ENCODE assay signal across 10 cellular contexts in genomic region chr10:109899578-109900355, GRCh38. TPM values are rescaled to one million over a fixed set of nuclear protein-coding genes. Genes with fewer than 3 reads are reported as not detected.
DNase-seq lines count a peak whose midpoint lies in the region; ATAC-seq and TF ChIP-seq lines count a peak whose summit lies in the region.
"Had no signal": no experiment of that assay in that cellular context is flagged by ENCODE, and none has a peak within 500 bp of the region (broad histone marks: within the 10 kb centered on the region; RNA-seq: fewer than 3 reads in every experiment).

No MANE protein-coding gene starts in this region.

- peaks cover 46 to 70% (median 57%) of the 10 kb centered on the region in 4 donors for H3K4me1 Mint-ChIP-seq in naive thymus-derived CD8-positive, alpha-beta T cell

- POLR2A ChIA-PET in naive thymus-derived CD8-positive, alpha-beta T cell (lab: Charles Lee) = no interaction called here

- H3K4me3 ChIP-seq in Peyer's patch (no peak overlapping the region), liver (ENCODE audit: low read depth in 1 of 3, low read length in 3 of 3) (no peak overlapping the region), stomach smooth muscle (ENCODE audit: low read length in 2 of 2) (no peak overlapping the region)
- H3K4me3 ChIP-seq: K562 had no signal

- no peaks in the 10 kb centered on the region for H3K27me3 Mint-ChIP-seq in naive thymus-derived CD8-positive, alpha-beta T cell

- TF ChIP-seq POLR2A in Peyer's patch (IDR thresholded peaks at IDR 0.05) = no peak

- no peak overlapping the region for H3K4me3 Mint-ChIP-seq in naive thymus-derived CD8-positive, alpha-beta T cell

- H3K27ac ChIP-seq in Peyer's patch (peak overlapping the region in 3 of 4 donors; percentile 45 to 77 (median 57)), cingulate gyrus (ENCODE audit: low read depth, low read length) (peak overlapping the region; percentile 30), liver (ENCODE audit: low read depth in 1 of 2, low read length in 2 of 2) (peak overlapping the region; percentile 37 to 59), stomach smooth muscle (ENCODE audit: low read length) (peak overlapping the region; percentile 58)
- H3K27ac ChIP-seq: VCaP had no signal

- no peak for ATAC-seq in GM21723 (IDR thresholded peaks at IDR 0.05; ENCODE audit: unreplicated experiment)
- no peak for ATAC-seq in naive thymus-derived CD8-positive, alpha-beta T cell
- ATAC-seq: K562 had no signal

- TF ChIP-seq RAD21 in liver (IDR thresholded peaks at IDR 0.05) = no peak

- H3K27me3 ChIP-seq in Peyer's patch (no peaks in the 10 kb centered on the region), liver (ENCODE audit: control insufficient read depth in 4 of 4, insufficient read depth in 4 of 4, low read length in 3 of 4) (no peaks in the 10 kb centered on the region), stomach smooth muscle (ENCODE audit: control insufficient read depth in 1 of 2, insufficient read depth in 2 of 2, low read length in 2 of 2) (no peaks in the 10 kb centered on the region)

- no peaks in the 10 kb centered on the region for H3K9me3 Mint-ChIP-seq in naive thymus-derived CD8-positive, alpha-beta T cell

- 64% methylated on average over 8 of the region's 8 CpGs for WGBS in liver

- TF ChIP-seq CTCF in Peyer's patch (IDR thresholded peaks at IDR 0.05) (no peak), liver (IDR thresholded peaks at IDR 0.05; ENCODE audit: low read depth, low read length, missing input control) (no peak)

- peak in 1 of 3 donors; percentile 59 for DNase-seq in Peyer's patch
- no peak for DNase-seq in cortex of kidney (lab: John Stamatoyannopoulos, UW)
- no peak for DNase-seq in anterior cingulate cortex (lab: John Stamatoyannopoulos, UW)
- no peak for DNase-seq in naive thymus-derived CD8-positive, alpha-beta T cell

- H3K36me3 ChIP-seq in Peyer's patch (no peaks in the 10 kb centered on the region), liver (ENCODE audit: control insufficient read depth in 4 of 4, insufficient read depth in 3 of 4, low read depth in 1 of 4, low read length in 3 of 4) (peaks cover 0 to 2% (median 0%) of the 10 kb centered on the region in 4 donors), stomach smooth muscle (ENCODE audit: control insufficient read depth in 2 of 2, insufficient read depth in 2 of 2, low read length in 2 of 2) (peaks cover 2 to 3% of the 10 kb centered on the region in 2 donors)

- no peak overlapping the region for H3K9ac ChIP-seq in liver (ENCODE audit: low read depth in 1 of 2, low read length in 2 of 2)
- H3K9ac ChIP-seq in stomach smooth muscle (ENCODE audit: low read length in 2 of 2) = peak overlapping the region in 1 of 2 donors; percentile 5

- H3K4me1 ChIP-seq in Peyer's patch (peaks cover 0 to 70% (median 12%) of the 10 kb centered on the region in 4 donors), liver (ENCODE audit: control insufficient read depth in 4 of 4, insufficient read depth in 4 of 4, low read length in 3 of 4) (peaks cover 3 to 18% (median 11%) of the 10 kb centered on the region in 4 donors), stomach smooth muscle (ENCODE audit: control insufficient read depth, insufficient read depth, low read length) (peaks cover 40% of the 10 kb centered on the region)

- peaks cover 0 to 56% (median 35%) of the 10 kb centered on the region in 3 donors for H3K36me3 Mint-ChIP-seq in naive thymus-derived CD8-positive, alpha-beta T cell

- peak overlapping the region in 4 of 10 donors; percentile 14 to 79 (median 50) for H3K27ac Mint-ChIP-seq in naive thymus-derived CD8-positive, alpha-beta T cell

- no peaks in the 10 kb centered on the region for H3K9me3 ChIP-seq in Peyer's patch
- H3K9me3 ChIP-seq in liver (ENCODE audit: control insufficient read depth in 4 of 4, low read length in 3 of 4) = no peaks in the 10 kb centered on the region
- no peaks in the 10 kb centered on the region for H3K9me3 ChIP-seq in stomach smooth muscle (ENCODE audit: control insufficient read depth in 2 of 2, low read length in 2 of 2)

TF ChIP-seq in liver, 16 proteins besides CTCF, POLR2A, EP300 and RAD21:
- TF ChIP-seq JUND (IDR thresholded peaks at IDR 0.05) (peak; percentile 68 to 75), HNF4A (conservative IDR thresholded peaks at IDR 0.05) (peak in 1 of 2 donors; percentile 15), FOXA2 (IDR thresholded peaks at IDR 0.05) (peak; percentile 54), ZBTB33 (IDR thresholded peaks at IDR 0.05) (no peak), RXRA (IDR thresholded peaks at IDR 0.05) (peak in 1 of 2 donors; percentile 54), EGR1 (IDR thresholded peaks at IDR 0.05; ENCODE audit: low read depth in 2 of 2) (no peak)

RNA-seq across cellular contexts. Expression of gene XPNPEP1, which starts 23.5 kb away (rescaled TPM):
- total RNA-seq in Peyer's patch (100 to 1,000 TPM; 148 to 295 (median 263) TPM), liver (10 to 100 TPM; 34.0 to 38.1 TPM)
- 10 to 100 TPM in 1 of 2 donors, 1 to 10 TPM in 1; 9.1 to 20.5 TPM for polyA plus RNA-seq in liver
- 10 to 100 TPM; 42.2 to 42.3 TPM for total RNA-seq in naive thymus-derived CD8-positive, alpha-beta T cell
- 10 to 100 TPM; 16.6 to 19.9 (median 18.7) TPM for polyA plus RNA-seq in naive thymus-derived CD8-positive, alpha-beta T cell
